Comparison of ENCODE assay signal across 8 cellular contexts in the genomic region with DNA sequence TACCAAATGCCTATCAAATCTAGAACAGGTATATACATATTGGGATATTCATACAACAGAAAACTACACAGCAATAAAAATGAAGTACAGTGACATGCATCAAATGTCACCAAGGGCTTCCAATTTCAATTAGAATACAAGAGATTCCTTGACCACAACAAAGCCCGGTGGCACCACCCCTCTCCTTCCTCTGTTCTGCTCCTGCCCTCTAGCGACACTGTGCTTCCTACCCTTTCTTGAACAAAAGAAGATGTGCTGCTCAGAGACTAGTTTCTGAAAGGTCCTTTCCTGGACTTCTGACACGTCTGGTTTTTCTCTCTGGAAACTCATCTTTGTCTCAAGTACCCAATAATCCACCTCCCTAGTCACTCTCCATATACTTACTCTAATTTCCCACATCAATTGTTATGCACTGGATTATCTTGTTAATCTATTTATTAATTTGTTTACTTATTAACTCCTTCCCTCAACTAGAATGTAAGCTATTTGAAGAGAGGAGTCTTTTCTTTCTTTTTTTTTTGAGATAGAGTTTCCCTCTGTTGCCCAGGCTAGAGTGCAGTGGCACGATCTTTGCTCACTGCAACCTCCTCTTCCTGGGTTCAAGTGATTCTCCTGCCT.
DNase-seq lines count a peak whose midpoint lies in the region; ATAC-seq and TF ChIP-seq lines count a peak whose summit lies in the region.

No MANE protein-coding gene starts in this region.

- H3K4me3 Mint-ChIP-seq in stimulated activated effector memory CD8-positive, alpha-beta T cell treated with anti-CD3 and anti-CD28 coated beads, Interleukin-12 subunit alpha, Interleukin-12 subunit beta, amount 100 ng/mL, for 72 hours: no peak overlapping the region

- no TSS peak for BruUV-seq in A673 (replicated peaks; lab: Mats Ljungman, UMichigan)

- no peaks in the 10 kb centered on the region for H3K9me3 ChIP-seq in A673 (ENCODE audit: low read depth, low read length, poor library complexity, severe bottlenecking)
- H3K9me3 ChIP-seq in adrenal gland (replicated peaks in 1 of 3): no peaks in the 10 kb centered on the region

- H3K27ac Mint-ChIP-seq in stimulated activated effector memory CD8-positive, alpha-beta T cell treated with anti-CD3 and anti-CD28 coated beads, Interleukin-12 subunit alpha, Interleukin-12 subunit beta, amount 100 ng/mL, for 72 hours: no peak overlapping the region

- H3K4me1 ChIP-seq in A673 (ENCODE audit: insufficient read depth, low read length, poor library complexity, severe bottlenecking) (no peaks in the 10 kb centered on the region), adrenal gland (replicated peaks in 1 of 2) (no peaks in the 10 kb centered on the region)

- CTCF ChIA-PET in A673 (lab: Charles Lee): interaction anchor here (1.0 kb wide), 1 partner anchor 252 kb away, joined by 7 read pairs; no protein-coding TSS in a partner anchor

- TF ChIP-seq CTCF in A673 (conservative IDR thresholded peaks at IDR 0.05; ENCODE audit: low read depth, low read length) (peak; percentile 72), GM12873 (IDR thresholded peaks at IDR 0.05; ENCODE audit: insufficient read depth, low read depth, low read length, missing control alignments) (peak; percentile 71), adrenal gland (IDR thresholded peaks at IDR 0.05) (peak; percentile 11 to 46 (median 36))

- no peaks in the 10 kb centered on the region for H3K4me1 Mint-ChIP-seq in stimulated activated effector memory CD8-positive, alpha-beta T cell treated with anti-CD3 and anti-CD28 coated beads, Interleukin-12 subunit alpha, Interleukin-12 subunit beta, amount 100 ng/mL, for 72 hours

- 29 to 31% (median 29%) methylated on average over 4 of the region's 4 CpGs for WGBS in adrenal gland, 4 donors

- H3K27ac ChIP-seq in A673 (ENCODE audit: low read depth, low read length, poor library complexity, severe bottlenecking) (no peak overlapping the region), adrenal gland (no peak overlapping the region)

- no peak for TF ChIP-seq POLR2A in adrenal gland (IDR thresholded peaks at IDR 0.05)

- no peak overlapping the region for H3K4me3 ChIP-seq in A673 (ENCODE audit: low read depth, low read length, poor library complexity, severe bottlenecking)
- H3K4me3 ChIP-seq in adrenal gland: no peak overlapping the region

- no peaks in the 10 kb centered on the region for H3K27me3 ChIP-seq in A673 (replicated peaks; ENCODE audit: insufficient read depth, low read depth, low read length, poor library complexity)
- no peaks in the 10 kb centered on the region for H3K27me3 ChIP-seq in adrenal gland

- peak; percentile 62 for ATAC-seq in stimulated activated effector memory CD8-positive, alpha-beta T cell treated with anti-CD3 and anti-CD28 coated beads, Interleukin-12 subunit alpha, Interleukin-12 subunit beta, amount 100 ng/mL, for 72 hours
- ATAC-seq in GM19023 (IDR thresholded peaks at IDR 0.05; ENCODE audit: unreplicated experiment) (no peak), GM19328 (IDR thresholded peaks at IDR 0.05; ENCODE audit: unreplicated experiment) (no peak)

- peak; percentile 70 for DNase-seq in A673 (ENCODE audit: low spot score)
- DNase-seq in NCI-H774 (lab: John Stamatoyannopoulos, UW): peak; percentile 7
- DNase-seq in adrenal gland: peak; percentile 25 to 71 (median 55)
- DNase-seq in iris pigment epithelial cell (ENCODE audit: low read depth): peak; percentile 36
- no peak for DNase-seq in stimulated activated effector memory CD8-positive, alpha-beta T cell treated with anti-CD3 and anti-CD28 coated beads, Interleukin-12 subunit alpha, Interleukin-12 subunit beta, amount 100 ng/mL, for 72 hours (ENCODE audit: low spot score in 2 of 2)

- H3K36me3 ChIP-seq in A673 (ENCODE audit: insufficient read depth, low read length, poor library complexity, severe bottlenecking): no peaks in the 10 kb centered on the region
- no peaks in the 10 kb centered on the region for H3K36me3 ChIP-seq in adrenal gland (replicated peaks in 1 of 2)

- intact Hi-C loops in A673 (cut with micrococcal nuclease; ENCODE audit: unreplicated experiment): loop anchor here (1.0 kb wide), 1 partner anchor 252 kb away; no protein-coding TSS in a partner anchor
- intact Hi-C loops in adrenal gland (cut with DNase I): no loop called here

- no peaks in the 10 kb centered on the region for H3K9me3 Mint-ChIP-seq in stimulated activated effector memory CD8-positive, alpha-beta T cell treated with anti-CD3 and anti-CD28 coated beads, Interleukin-12 subunit alpha, Interleukin-12 subunit beta, amount 100 ng/mL, for 72 hours

- POLR2A ChIA-PET in A673 (lab: Charles Lee; ENCODE audit: low non-redundant PET): no interaction called here

- no peaks in the 10 kb centered on the region for H3K36me3 Mint-ChIP-seq in stimulated activated effector memory CD8-positive, alpha-beta T cell treated with anti-CD3 and anti-CD28 coated beads, Interleukin-12 subunit alpha, Interleukin-12 subunit beta, amount 100 ng/mL, for 72 hours

Comparison
In these comparisons a context has a peak if more than half of its experiments do, and no peak if none do; other contexts are left out.
1. DNase-seq: peak in A673 (single experiment), NCI-H774 (single experiment), adrenal gland (7 of 7) and iris pigment epithelial cell (single experiment); none in stimulated activated effector memory CD8-positive, alpha-beta T cell treated with anti-CD3 and anti-CD28 coated beads, Interleukin-12 subunit alpha, Interleukin-12 subunit beta, amount 100 ng/mL, for 72 hours (0 of 2).
2. Peak in every context shown above with its lines, with median percentiles within 50 percentile points of each other: CTCF ChIP-seq.